In genomic region chr12:13173012-13173441, GRCh38 we compare ENCODE assay signal across 1 cellular context.
TF ChIP-seq lines count a peak whose summit lies in the region.

No MANE protein-coding gene starts in this region.

TF ChIP-seq in H1, 55 proteins besides CTCF, POLR2A, EP300 and RAD21:
- TF ChIP-seq TBP (IDR thresholded peaks at IDR 0.05; ENCODE audit: low read depth, low read length) (no peak), KDM1A (IDR thresholded peaks at IDR 0.05; ENCODE audit: borderline replicate concordance, low read length) (no peak), HDAC2 (IDR thresholded peaks at IDR 0.05; ENCODE audit: borderline replicate concordance in 1 of 2, low read depth in 2 of 2, low read length in 2 of 2) (no peak), SP2 (IDR thresholded peaks at IDR 0.05; ENCODE audit: low read length) (no peak), CHD7 (IDR thresholded peaks at IDR 0.05; ENCODE audit: insufficient replicate concordance, low read length) (no peak)
